ENCODE assay signal across 25 cellular contexts in genomic region chr5:8366296-8366695, GRCh38.
"Had no signal": no experiment of that assay in that cellular context is flagged by ENCODE, and none has a peak within 500 bp of the region (broad histone marks: within the 10 kb centered on the region; RNA-seq: fewer than 3 reads in every experiment).

No MANE protein-coding gene starts in this region.

- H3K9me3 ChIP-seq: esophagus squamous epithelium, pancreas, psoas muscle, suprapubic skin, tibial nerve had no signal

- H3K4me1 Mint-ChIP-seq: activated CD4-positive, alpha-beta T cell treated with anti-CD3 and anti-CD28 coated beads, Interleukin-2, amount 10 ng/mL, durations not matched to agents 24 days and 14 days; activated T-helper 17 cell treated with anti-CD3 and anti-CD28 coated beads, Interleukin-2, amount 50 U/mL, for 72 hours; naive thymus-derived CD4-positive, alpha-beta T cell; stimulated activated memory B cell treated with anti-CD40 and anti-IgM and Interleukin-4, amounts not matched to agents 10 μg/mL and 1 μg/mL and 100 μg/mL, for 72 hours; stimulated activated naive CD8-positive, alpha-beta T cell treated with anti-CD3 and anti-CD28 coated beads, Interleukin-15, amount 100 ng/mL, for 72 hours had no signal

- H3K4me3 ChIP-seq: esophagus squamous epithelium, pancreas, psoas muscle, suprapubic skin, tibial nerve had no signal

- H3K36me3 ChIP-seq: esophagus squamous epithelium, pancreas, suprapubic skin, tibial nerve had no signal

- H3K4me3 Mint-ChIP-seq: activated CD4-positive, alpha-beta T cell treated with anti-CD3 and anti-CD28 coated beads, Interleukin-2, amount 10 ng/mL, durations not matched to agents 24 days and 14 days; activated CD8-positive, alpha-beta T cell treated with anti-CD3 and anti-CD28 coated beads for 36 hours; activated T-cell treated with anti-CD3 and anti-CD28 coated beads, Interleukin-2, amount 50 U/mL, for 4 hours; activated T-helper 17 cell treated with anti-CD3 and anti-CD28 coated beads, Interleukin-2, amount 50 U/mL, for 72 hours; naive thymus-derived CD4-positive, alpha-beta T cell; stimulated activated memory B cell treated with anti-CD40 and anti-IgM and Interleukin-4, amounts not matched to agents 10 μg/mL and 1 μg/mL and 100 μg/mL, for 72 hours; stimulated activated naive CD8-positive, alpha-beta T cell treated with anti-CD3 and anti-CD28 coated beads, Interleukin-15, amount 100 ng/mL, for 72 hours; T-helper 1 cell treated with Interleukin-12 subunit alpha and Interleukin-12 subunit beta and Interleukin-4 antibody, amounts not matched to agents 30 μg/mL and 1 μg/mL, for 36 hours had no signal

- H3K27ac Mint-ChIP-seq: activated CD4-positive, alpha-beta T cell treated with anti-CD3 and anti-CD28 coated beads, Interleukin-2, amount 10 ng/mL, durations not matched to agents 24 days and 14 days; activated CD8-positive, alpha-beta T cell treated with anti-CD3 and anti-CD28 coated beads for 36 hours; activated T-helper 17 cell treated with anti-CD3 and anti-CD28 coated beads, Interleukin-2, amount 50 U/mL, for 72 hours; naive thymus-derived CD4-positive, alpha-beta T cell; stimulated activated memory B cell treated with anti-CD40 and anti-IgM and Interleukin-4, amounts not matched to agents 10 μg/mL and 1 μg/mL and 100 μg/mL, for 72 hours; stimulated activated naive CD8-positive, alpha-beta T cell treated with anti-CD3 and anti-CD28 coated beads, Interleukin-15, amount 100 ng/mL, for 72 hours; T-helper 1 cell treated with Interleukin-12 subunit alpha and Interleukin-12 subunit beta and Interleukin-4 antibody, amounts not matched to agents 30 μg/mL and 1 μg/mL, for 36 hours had no signal

- H3K36me3 Mint-ChIP-seq: naive thymus-derived CD4-positive, alpha-beta T cell; stimulated activated memory B cell treated with anti-CD40 and anti-IgM and Interleukin-4, amounts not matched to agents 10 μg/mL and 1 μg/mL and 100 μg/mL, for 72 hours had no signal

- H3K27me3 Mint-ChIP-seq: activated CD4-positive, alpha-beta T cell treated with anti-CD3 and anti-CD28 coated beads, Interleukin-2, amount 10 ng/mL, durations not matched to agents 24 days and 14 days; activated CD8-positive, alpha-beta T cell treated with anti-CD3 and anti-CD28 coated beads for 36 hours; activated T-helper 17 cell treated with anti-CD3 and anti-CD28 coated beads, Interleukin-2, amount 50 U/mL, for 72 hours; naive thymus-derived CD4-positive, alpha-beta T cell; stimulated activated memory B cell treated with anti-CD40 and anti-IgM and Interleukin-4, amounts not matched to agents 10 μg/mL and 1 μg/mL and 100 μg/mL, for 72 hours had no signal

- H3K27ac ChIP-seq: esophagus squamous epithelium, pancreas, psoas muscle, suprapubic skin, tibial nerve had no signal

- H3K4me1 ChIP-seq: esophagus squamous epithelium, pancreas, psoas muscle, suprapubic skin, tibial nerve had no signal

- H3K9me3 Mint-ChIP-seq: activated CD4-positive, alpha-beta T cell treated with anti-CD3 and anti-CD28 coated beads, Interleukin-2, amount 10 ng/mL, durations not matched to agents 24 days and 14 days; activated CD8-positive, alpha-beta T cell treated with anti-CD3 and anti-CD28 coated beads for 36 hours; activated T-helper 17 cell treated with anti-CD3 and anti-CD28 coated beads, Interleukin-2, amount 50 U/mL, for 72 hours; stimulated activated memory B cell treated with anti-CD40 and anti-IgM and Interleukin-4, amounts not matched to agents 10 μg/mL and 1 μg/mL and 100 μg/mL, for 72 hours; stimulated activated naive CD8-positive, alpha-beta T cell treated with anti-CD3 and anti-CD28 coated beads, Interleukin-15, amount 100 ng/mL, for 72 hours had no signal

- H3K27me3 ChIP-seq: esophagus squamous epithelium, suprapubic skin, tibial nerve had no signal

- DNase-seq: activated CD4-positive, alpha-beta T cell treated with anti-CD3 and anti-CD28 coated beads, Interleukin-2, amount 10 ng/mL, durations not matched to agents 24 days and 14 days; activated CD4-positive, CD25-positive, alpha-beta regulatory T cell treated with anti-CD3 and anti-CD28 coated beads, Interleukin-2, amount 50 U/mL, for 72 hours; activated CD8-positive, alpha-beta T cell treated with anti-CD3 and anti-CD28 coated beads for 36 hours; activated gamma-delta T cell treated with Interleukin-2 at 50 U/mL for 16 hours; activated naive CD4-positive, alpha-beta T cell treated with anti-CD3 and anti-CD28 coated beads, Interleukin-2, amount 50 U/mL, for 16 hours; activated T-cell treated with anti-CD3 and anti-CD28 coated beads, Interleukin-2, amount 50 U/mL, for 4 hours; amniotic stem cell; esophagus squamous epithelium; glutamatergic neuron; islet precursor cell; left cardiac atrium; left ventricle myocardium superior; naive thymus-derived CD4-positive, alpha-beta T cell; pancreas; psoas muscle; right cardiac atrium; stimulated activated CD4-positive, alpha-beta T cell treated with anti-CD3 and anti-CD28 coated beads, Interleukin-4, amount 100 ng/mL, for 1 hour; stimulated activated naive CD8-positive, alpha-beta T cell treated with anti-CD3 and anti-CD28 coated beads, Interleukin-15, amount 100 ng/mL, for 72 hours; SW 1271; T-helper 9 cell had no signal
